ENCODE assay signal across 17 cellular contexts in the genomic region with DNA sequence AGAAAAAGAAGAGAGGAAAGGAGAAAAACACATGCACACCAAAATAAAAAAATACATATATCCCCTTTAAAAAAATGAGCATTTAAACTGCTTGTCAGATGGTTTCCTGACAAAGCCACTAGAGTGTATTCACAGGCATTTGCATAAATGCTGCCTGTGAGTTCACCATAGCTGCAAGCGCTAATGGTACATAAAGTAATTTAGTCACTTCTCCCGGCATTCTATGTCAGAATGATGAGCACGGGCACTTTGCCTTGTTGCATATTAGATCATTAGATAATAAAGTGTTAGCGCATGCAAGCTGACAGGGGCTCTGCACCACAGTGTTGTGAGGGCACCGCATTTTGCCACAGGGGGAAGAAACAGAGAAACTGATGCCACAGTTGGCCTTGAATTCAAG.
DNase-seq lines count a peak whose midpoint lies in the region; ATAC-seq and TF ChIP-seq lines count a peak whose summit lies in the region.
"Had no signal": no experiment of that assay in that cellular context is flagged by ENCODE, and none has a peak within 500 bp of the region (broad histone marks: within the 10 kb centered on the region; RNA-seq: fewer than 3 reads in every experiment).

No MANE protein-coding gene starts in this region.

- in situ Hi-C loops in HAP-1 (cut with MboI; ENCODE audit: low sequenced_read_pairs) = no loop called here

- no peaks in the 10 kb centered on the region for H3K9me3 ChIP-seq in HAP-1

- H3K4me1 ChIP-seq in HAP-1 = peaks cover 3% of the 10 kb centered on the region; the same call in 1 of the 2 replicates

- DNase-seq in activated B cell treated with CpG ODN at 0.5 μM for 24 hours (no peak), activated T-cell treated with anti-CD3 and anti-CD28 coated beads for 4 hours (no peak), SHP77 treated with DMSO at 0.1 percent for 48 hours (lab: John Stamatoyannopoulos, UW) (no peak), HAP-1 (ENCODE audit: low spot score in 2 of 2) (no peak)
- no peak for DNase-seq in effector memory CD8-positive, alpha-beta T cell
- DNase-seq: ACHN; activated CD4-positive, alpha-beta T cell treated with anti-CD3 and anti-CD28 coated beads for 48 hours; activated naive CD4-positive, alpha-beta T cell treated with anti-CD3 and anti-CD28 coated beads for 36 hours; EL; midbrain; NCI-H1105 treated with DMSO at 0.1 percent for 48 hours; NCI-H2227 treated with DMSO at 0.1 percent for 48 hours; stimulated activated CD4-positive, alpha-beta T cell treated with anti-CD3 and anti-CD28 coated beads, Interleukin-15, amount 100 ng/mL, for 24 hours; T-helper 9 cell had no signal

- POLR2A ChIA-PET in activated B cell treated with CpG ODN at 0.5 μM for 24 hours (lab: Charles Lee) = interaction anchor here (0.7 to 2.9 kb wide), 11 partner anchors 34 to 287 kb away, joined by 3 to 16 read pairs (median 6); a partner anchor contains a TSS

- no peaks in the 10 kb centered on the region for H3K27me3 ChIP-seq in HAP-1 (ENCODE audit: low read depth)

- H3K4me3 Mint-ChIP-seq in activated B cell treated with CpG ODN at 0.5 μM for 24 hours = peak overlapping the region; percentile 75
- H3K4me3 Mint-ChIP-seq in effector memory CD8-positive, alpha-beta T cell = no peak overlapping the region
- H3K4me3 Mint-ChIP-seq: activated naive CD4-positive, alpha-beta T cell treated with anti-CD3 and anti-CD28 coated beads for 36 hours had no signal

- peaks cover 61% of the 10 kb centered on the region for H3K36me3 Mint-ChIP-seq in activated B cell treated with CpG ODN at 0.5 μM for 24 hours (ENCODE audit: low read depth)
- no peaks in the 10 kb centered on the region for H3K36me3 Mint-ChIP-seq in effector memory CD8-positive, alpha-beta T cell (ENCODE audit: insufficient read depth)

- no peaks in the 10 kb centered on the region for H3K36me3 ChIP-seq in HAP-1 (replicated peaks)

- TF ChIP-seq CTCF in activated B cell treated with CpG ODN at 0.5 μM for 24 hours (IDR thresholded peaks at IDR 0.05) = no peak

- peaks cover 99% of the 10 kb centered on the region for H3K4me1 Mint-ChIP-seq in activated B cell treated with CpG ODN at 0.5 μM for 24 hours
- H3K4me1 Mint-ChIP-seq in effector memory CD8-positive, alpha-beta T cell (ENCODE audit: low read depth in 2 of 2) = no peaks in the 10 kb centered on the region

- H3K27me3 Mint-ChIP-seq in activated B cell treated with CpG ODN at 0.5 μM for 24 hours = no peaks in the 10 kb centered on the region
- peaks cover 29 to 53% of the 10 kb centered on the region in 2 donors for H3K27me3 Mint-ChIP-seq in effector memory CD8-positive, alpha-beta T cell

- ATAC-seq in GM19397 (IDR thresholded peaks at IDR 0.05; ENCODE audit: unreplicated experiment) = peak; percentile 34
- ATAC-seq in HG03342 (IDR thresholded peaks at IDR 0.05; ENCODE audit: unreplicated experiment) = peak; percentile 36
- ATAC-seq in activated B cell treated with CpG ODN at 0.5 μM for 24 hours (ENCODE audit: low read depth) = peak; percentile 15
- ATAC-seq in effector memory CD8-positive, alpha-beta T cell (replicated peaks) = no peak

- H3K27ac Mint-ChIP-seq in activated B cell treated with CpG ODN at 0.5 μM for 24 hours = peak overlapping the region; percentile 95
- no peak overlapping the region for H3K27ac Mint-ChIP-seq in effector memory CD8-positive, alpha-beta T cell
- H3K27ac Mint-ChIP-seq: activated naive CD4-positive, alpha-beta T cell treated with anti-CD3 and anti-CD28 coated beads for 36 hours had no signal

- H3K9me3 Mint-ChIP-seq in activated B cell treated with CpG ODN at 0.5 μM for 24 hours = no peaks in the 10 kb centered on the region
- peaks cover 0 to 5% of the 10 kb centered on the region in 2 donors for H3K9me3 Mint-ChIP-seq in effector memory CD8-positive, alpha-beta T cell

- H3K4me3 ChIP-seq in GM08714 (ENCODE audit: low read length) (peak overlapping the region; percentile 74; the same call in 1 of the 2 replicates), HAP-1 (no peak overlapping the region)

- intact Hi-C loops in activated B cell treated with CpG ODN at 0.5 μM for 24 hours (cut with micrococcal nuclease) = loop anchor here (2.0 kb wide), 1 partner anchor 232 kb away; no protein-coding TSS in a partner anchor

- CTCF ChIA-PET in activated B cell treated with CpG ODN at 0.5 μM for 24 hours (lab: Charles Lee) = interaction anchor here (0.6 to 2.8 kb wide), 7 partner anchors 10 to 1075 kb away, joined by 3 to 9 read pairs (median 4); a partner anchor contains a TSS
